Comparison of ENCODE assay signal across 5 cellular contexts in the genomic region with DNA sequence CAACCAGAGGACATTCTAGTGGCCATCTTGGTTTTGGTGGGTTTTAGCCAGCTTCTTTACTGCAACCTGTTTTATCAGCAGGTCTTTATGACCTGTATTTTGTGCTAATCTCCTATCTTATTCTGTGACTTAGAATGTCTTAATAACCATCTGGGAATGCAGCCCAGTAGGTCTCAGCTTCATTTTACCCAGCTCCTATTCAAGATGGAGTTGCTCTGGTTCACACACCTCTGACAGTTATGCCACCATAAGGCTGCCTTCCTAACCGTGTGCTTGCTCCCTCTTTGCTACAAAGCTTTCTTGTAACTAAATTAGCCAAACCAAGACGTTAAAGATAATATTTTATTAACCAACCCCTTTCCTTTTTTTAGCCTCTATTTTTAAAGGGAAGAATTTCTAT. TPM values are rescaled to one million over a fixed set of nuclear protein-coding genes. Genes with fewer than 3 reads are reported as not detected.
A peak's percentile ranks its signal among the peaks of the same experiment; 100 is the strongest.
DNase-seq lines count a peak whose midpoint lies in the region; ATAC-seq, FAIRE-seq and TF ChIP-seq lines count a peak whose summit lies in the region.
"Not testable (repeated sequence)": the region's sequence is repeated elsewhere in the genome, so short reads cannot be mapped to it uniquely, and the experiment has no call there.

No MANE protein-coding gene starts in this region.

- H3T11ph ChIP-seq in H9 (ENCODE audit: low read length), result not testable (repeated sequence)

- not testable (repeated sequence) for H4K8ac ChIP-seq in H9 (replicated peaks; ENCODE audit: insufficient read length, low read depth, low read length)

- no CpG with 5 or more reads among the region's 2 CpGs for WGBS in H9 (ENCODE audit: extremely low coverage, insufficient read length, low lambda C conversion rate)
- 65% methylated on average over 2 of the region's 2 CpGs for WGBS in K562 (ENCODE audit: insufficient coverage, low coverage, missing lambda C conversion rate)
- WGBS in liver, result 87% methylated on average over 2 of the region's 2 CpGs

- not testable (repeated sequence) for H3K4ac ChIP-seq in H9 (ENCODE audit: low read depth, low read length)

- H3K27ac ChIP-seq in H9 (ENCODE audit: insufficient read length, low read depth, low read length), result not testable (repeated sequence)
- H3K27ac ChIP-seq in K562 (ENCODE audit: extremely low read depth, low read depth, low read length), result peak overlapping the region; percentile 29; the same call in 1 of the 3 replicates
- H3K27ac ChIP-seq in liver (ENCODE audit: low read depth in 1 of 2, low read length in 2 of 2), result peak overlapping the region; percentile 11 to 52
- peak overlapping the region; percentile 3 for H3K27ac ChIP-seq in subcutaneous abdominal adipose tissue (ENCODE audit: low read depth, low read length)

- POLR2A ChIA-PET in WTC11 (lab: Charles Lee), result interaction anchor here (0.6 kb wide), 1 partner anchor 41 kb away, joined by 3 read pairs; no protein-coding TSS in a partner anchor
- POLR2A ChIA-PET in K562 (lab: Yijun Ruan, JAX), result interaction anchor here (1.1 kb wide), 1 partner anchor 157 kb away, joined by 3 read pairs; no protein-coding TSS in a partner anchor

- not testable (repeated sequence) for H3K56ac ChIP-seq in H9 (ENCODE audit: insufficient read length, low read depth, low read length)

- not testable (repeated sequence) for H2AK5ac ChIP-seq in H9 (ENCODE audit: insufficient read length, low read length)

- not testable (repeated sequence) for H3K36me3 ChIP-seq in K562 (ENCODE audit: control insufficient read depth, insufficient read depth, low read length); liver (ENCODE audit: control insufficient read depth in 4 of 4, insufficient read depth in 3 of 4, low read depth in 1 of 4, low read length in 3 of 4)
- H3K36me3 ChIP-seq in subcutaneous abdominal adipose tissue (ENCODE audit: control insufficient read depth in 5 of 5, insufficient read depth in 5 of 5, low read length in 5 of 5), result peaks cover 0 to 11% (median 0%) of the 10 kb centered on the region in 5 donors

- H3K9me1 ChIP-seq in K562 (ENCODE audit: control insufficient read depth, insufficient read depth, low read length), result not testable (repeated sequence)

- in situ Hi-C loops in K562 (cut with MboI), result not testable (repeated sequence)

- not testable (repeated sequence) for FAIRE-seq in K562 (lab: Jason Lieb, UNC)

- H3K27ac Mint-ChIP-seq in H9 (peak overlapping the region in 2 of 3 experiments; percentile 51 to 96; a peak in 4 of 7 replicates), WTC11 (peak overlapping the region; percentile 62; the same call in 1 of the 2 replicates)

- not testable (repeated sequence) for H3K27me3 ChIP-seq in H9 (ENCODE audit: insufficient read depth, low read length); K562 (ENCODE audit: control insufficient read depth in 2 of 2, insufficient read depth in 2 of 2, low read length in 2 of 2); liver (ENCODE audit: control insufficient read depth in 4 of 4, insufficient read depth in 4 of 4, low read length in 3 of 4); subcutaneous abdominal adipose tissue (ENCODE audit: control insufficient read depth in 5 of 5, insufficient read depth in 4 of 5, low read length in 5 of 5)

- not testable (repeated sequence) for DNase-seq in H9; WTC11 (ENCODE audit: low spot score); K562 (ENCODE audit: extremely low read depth in 1 of 4, low spot score in 3 of 4)

- not testable (repeated sequence) for ATAC-seq in WTC11, K562

- not testable (repeated sequence) for TF ChIP-seq CTCF in H9 (conservative IDR thresholded peaks at IDR 0.05); WTC11 (IDR thresholded peaks at IDR 0.05); K562 (IDR thresholded peaks at IDR 0.05 in 2 of 3, conservative IDR thresholded peaks at IDR 0.05 in 1 of 3; ENCODE audit: insufficient read depth in 2 of 3, low read depth in 1 of 3, low read length in 3 of 3); liver (IDR thresholded peaks at IDR 0.05; ENCODE audit: low read depth, low read length, missing input control)

- BruUV-seq in K562 (replicated peaks; lab: Mats Ljungman, UMichigan), result not testable (repeated sequence)

- not testable (repeated sequence) for H3K14ac ChIP-seq in H9 (ENCODE audit: insufficient read depth, low read length)

- not testable (repeated sequence) for H2BK5ac ChIP-seq in H9 (ENCODE audit: insufficient read length, low read length)

- peaks cover 0 to 24% (median 2%) of the 10 kb centered on the region in 3 experiments; a peak in 3 of 7 replicates for H3K36me3 Mint-ChIP-seq in H9 (ENCODE audit: insufficient read depth in 1 of 3, low read depth in 3 of 3)
- not testable (repeated sequence) for H3K36me3 Mint-ChIP-seq in WTC11

- not testable (repeated sequence) for H3K4me3 Mint-ChIP-seq in H9, WTC11

- H3K4me3 ChIP-seq in K562; liver (ENCODE audit: low read depth in 1 of 3, low read length in 3 of 3); subcutaneous abdominal adipose tissue (ENCODE audit: low read depth in 1 of 5, low read length in 5 of 5): not testable (repeated sequence)

- not testable (repeated sequence) for H3K18ac ChIP-seq in H9 (ENCODE audit: insufficient read length, low read depth, low read length)

- CTCF ChIA-PET in WTC11 (lab: Charles Lee); K562 (lab: Yijun Ruan, JAX; ENCODE audit: low intra/inter-chr PET ratio): not testable (repeated sequence)

- TF ChIP-seq POLR2A in K562 (conservative IDR thresholded peaks at IDR 0.05), result not testable (repeated sequence)

- H3K23ac ChIP-seq in H9 (ENCODE audit: insufficient read length, low read depth, low read length), result not testable (repeated sequence)

- peaks cover 55 to 59% of the 10 kb centered on the region in 2 experiments for H3K4me1 Mint-ChIP-seq in H9
- peaks cover 75% of the 10 kb centered on the region for H3K4me1 Mint-ChIP-seq in WTC11

- H2BK20ac ChIP-seq in H9 (ENCODE audit: low read depth, low read length, poor library complexity, severe bottlenecking), result not testable (repeated sequence)

- not testable (repeated sequence) for H3K9me3 ChIP-seq in H9 (ENCODE audit: control insufficient read depth, low read depth, low read length); K562 (replicated peaks; ENCODE audit: control insufficient read depth, insufficient read depth, low read depth, low read length); liver (ENCODE audit: control insufficient read depth in 4 of 4, low read length in 3 of 4); subcutaneous abdominal adipose tissue (ENCODE audit: control insufficient read depth in 5 of 5, low read length in 5 of 5)

- intact Hi-C loops in K562 (cut with micrococcal nuclease), result not testable (repeated sequence)

- H2AFZ ChIP-seq in H9 (ENCODE audit: low read length); K562 (ENCODE audit: low read depth, low read length): not testable (repeated sequence)

- H3K79me2 ChIP-seq in H9 (ENCODE audit: insufficient read depth, low read length); K562 (ENCODE audit: control insufficient read depth, insufficient read depth, low read length): not testable (repeated sequence)

- not testable (repeated sequence) for H3K27me3 Mint-ChIP-seq in H9 (ENCODE audit: low read depth); WTC11 (ENCODE audit: low read depth)

- not testable (repeated sequence) for TF ChIP-seq EP300 in K562 (IDR thresholded peaks at IDR 0.05; ENCODE audit: low read length)

- H4K5ac ChIP-seq in H9 (ENCODE audit: insufficient read length, low read depth, low read length), result not testable (repeated sequence)

- H3K4me1 ChIP-seq in H9 (ENCODE audit: insufficient read depth, low read length) (peaks cover 13% of the 10 kb centered on the region), liver (ENCODE audit: control insufficient read depth in 4 of 4, insufficient read depth in 4 of 4, low read length in 3 of 4) (peaks cover 5 to 15% (median 8%) of the 10 kb centered on the region in 4 donors), subcutaneous abdominal adipose tissue (ENCODE audit: control insufficient read depth in 5 of 5, insufficient read depth in 5 of 5, low read length in 5 of 5) (peaks cover 0 to 14% (median 14%) of the 10 kb centered on the region in 5 donors)
- not testable (repeated sequence) for H3K4me1 ChIP-seq in K562 (replicated peaks in 1 of 2; ENCODE audit: control insufficient read depth in 2 of 2, insufficient read depth in 2 of 2, low read length in 2 of 2)

- H4K91ac ChIP-seq in H9 (ENCODE audit: insufficient read length, low read depth, low read length), result not testable (repeated sequence)

- H3K79me1 ChIP-seq in H9 (ENCODE audit: insufficient read depth, low read depth, low read length, poor library complexity, severe bottlenecking), result not testable (repeated sequence)

- H2BK120ac ChIP-seq in H9 (ENCODE audit: low read depth, low read length, poor library complexity, severe bottlenecking), result not testable (repeated sequence)

- not testable (repeated sequence) for H3K9ac ChIP-seq in H9 (ENCODE audit: extremely low read depth, insufficient read length, low read length); K562 (ENCODE audit: insufficient read depth in 1 of 2, low read depth in 2 of 2, low read length in 2 of 2); liver (ENCODE audit: low read depth in 1 of 2, low read length in 2 of 2); subcutaneous abdominal adipose tissue (ENCODE audit: low read length in 5 of 5)

- H3K4me2 ChIP-seq in H9 (ENCODE audit: insufficient read depth, insufficient read length, low read length); K562 (ENCODE audit: insufficient read depth, low read length): not testable (repeated sequence)

- H2BK12ac ChIP-seq in H9 (ENCODE audit: insufficient read length, low read depth, low read length), result not testable (repeated sequence)

- TF ChIP-seq RAD21 in K562 (CRISPR knock-in tag; conservative IDR thresholded peaks at IDR 0.05 in 1 of 2, IDR thresholded peaks at IDR 0.05 in 1 of 2); liver (IDR thresholded peaks at IDR 0.05): not testable (repeated sequence)

- H4K20me1 ChIP-seq in H9 (ENCODE audit: control insufficient read depth, insufficient read depth, insufficient read length); K562 (replicated peaks; ENCODE audit: control insufficient read depth, insufficient read depth, low read length): not testable (repeated sequence)

- H3K23me2 ChIP-seq in H9 (ENCODE audit: insufficient read length, low read depth, low read length, poor library complexity, severe bottlenecking), result not testable (repeated sequence)

- not testable (repeated sequence) for H3K9me3 Mint-ChIP-seq in H9, WTC11

- not testable (repeated sequence) for H2BK15ac ChIP-seq in H9 (ENCODE audit: low read depth, low read length)

RNA-seq across cellular contexts. Expression of a gene that starts 43.2 kb away (rescaled TPM):
- total RNA-seq in H9 (2021) (14.1 and 14.4 TPM in 2 replicates), WTC11 (2021) (13.2 to 20.2 TPM (median 15.2 TPM) in 3 replicates), K562 (2014; rRNA removed) (6.9 and 11.8 TPM in 2 replicates), K562 (2014; rRNA removed; fragmentation: Illumina TruSeq; extraction: Trizol) (14.5 and 16.2 TPM in 2 replicates), K562 (2015; rRNA removed; fragmentation: Illumina TruSeq; extraction: Trizol) (15.8 and 15.9 TPM in 2 replicates), K562 (2021) (6.7 TPM in 2 replicates), liver (1 to 10 TPM; 3.9 to 6.6 TPM)
- 4.8 and 9.7 TPM in 2 replicates for total RNA-seq in K562 (2011; cell fraction: chromatin; rRNA removed; ENCODE audit: low replicate concordance)
- total RNA-seq in K562 (2011; cell fraction: nucleolus; rRNA removed), result 2.9 and 4.0 TPM in 2 replicates
- 5.4 and 8.1 TPM in 2 replicates for total RNA-seq in K562 (2011; cell fraction: nucleoplasm; rRNA removed)
- polyA plus RNA-seq in K562 (2011; rRNA removed) (8.0 and 9.5 TPM in 2 replicates), K562 (2014; fragmentation: Illumina TruSeq; extraction: Trizol) (12.7 and 17.6 TPM in 2 replicates), K562 (2014; fragmentation: Nextera tagmentation; extraction: Ambion mirVana) (10 to 100 TPM; 11.9 to 14.6 TPM), K562 (2014; rRNA removed) (13.0 and 15.1 TPM in 2 replicates), liver (1 to 10 TPM; 3.6 to 3.8 TPM)
- polyA plus RNA-seq in K562 (2011; cell fraction: cytosol; rRNA removed), result 4.1 and 8.2 TPM in 2 replicates
- polyA plus RNA-seq in K562 (2011; cell fraction: nucleus; rRNA removed), result 1.6 and 2.3 TPM in 2 replicates
- polyA plus RNA-seq in K562 (2012), result 10.0 and 10.5 TPM in 2 replicates
- 4.1 and 6.7 TPM in 2 replicates for polyA minus RNA-seq in K562 (2011; rRNA and poly(A)+ RNA removed)
- polyA minus RNA-seq in K562 (2011; cell fraction: cytosol; rRNA and poly(A)+ RNA removed), result 3.6 and 7.0 TPM in 2 replicates
- polyA minus RNA-seq in K562 (2011; cell fraction: nucleus; rRNA and poly(A)+ RNA removed), result 3.1 and 4.9 TPM in 2 replicates

RNA-seq across cellular contexts. Expression of a gene that starts 43.7 kb away (rescaled TPM):
- total RNA-seq in H9 (2021) (67.6 and 70.2 TPM in 2 replicates), WTC11 (2021) (55.0 to 59.9 TPM (median 56.6 TPM) in 3 replicates), K562 (2014; rRNA removed) (7.6 and 10.1 TPM in 2 replicates), K562 (2014; rRNA removed; fragmentation: Illumina TruSeq; extraction: Trizol) (13.4 and 13.9 TPM in 2 replicates), K562 (2015; rRNA removed; fragmentation: Illumina TruSeq; extraction: Trizol) (13.2 and 13.5 TPM in 2 replicates), K562 (2021) (11.9 and 14.2 TPM in 2 replicates), liver (10 to 100 TPM; 12.9 to 17.7 TPM)
- 9.9 and 14.4 TPM in 2 replicates for total RNA-seq in K562 (2011; cell fraction: chromatin; rRNA removed; ENCODE audit: low replicate concordance)
- total RNA-seq in K562 (2011; cell fraction: nucleolus; rRNA removed), result 4.2 and 5.1 TPM in 2 replicates
- 6.3 and 9.3 TPM in 2 replicates for total RNA-seq in K562 (2011; cell fraction: nucleoplasm; rRNA removed)
- polyA plus RNA-seq in K562 (2011; rRNA removed) (12.1 and 12.8 TPM in 2 replicates), K562 (2014; fragmentation: Illumina TruSeq; extraction: Trizol) (7.8 and 8.6 TPM in 2 replicates), K562 (2014; fragmentation: Nextera tagmentation; extraction: Ambion mirVana) (1 to 10 TPM; 1.9 to 3.3 TPM), K562 (2014; rRNA removed) (8.8 and 10.4 TPM in 2 replicates), liver (1 to 10 TPM; 5.2 to 7.4 TPM)
- polyA plus RNA-seq in K562 (2011; cell fraction: cytosol; rRNA removed), result 6.6 and 10.2 TPM in 2 replicates
- 3.5 and 5.6 TPM in 2 replicates for polyA plus RNA-seq in K562 (2011; cell fraction: nucleus; rRNA removed)
- 6.1 and 7.0 TPM in 2 replicates for polyA plus RNA-seq in K562 (2012)
- polyA minus RNA-seq in K562 (2011; rRNA and poly(A)+ RNA removed), result 31.1 and 36.0 TPM in 2 replicates
- 8.7 and 10.4 TPM in 2 replicates for polyA minus RNA-seq in K562 (2011; cell fraction: cytosol; rRNA and poly(A)+ RNA removed)
- polyA minus RNA-seq in K562 (2011; cell fraction: nucleus; rRNA and poly(A)+ RNA removed), result 5.1 and 7.8 TPM in 2 replicates
